ENCODE assay signal across 10 cellular contexts in genomic region chr1:8047686-8048522, GRCh38. TPM values are rescaled to one million over a fixed set of nuclear protein-coding genes. Genes with fewer than 3 reads are reported as not detected.
DNase-seq lines count a peak whose midpoint lies in the region; ATAC-seq, FAIRE-seq and TF ChIP-seq lines count a peak whose summit lies in the region.
"Had no signal": no experiment of that assay in that cellular context is flagged by ENCODE, and none has a peak within 500 bp of the region (broad histone marks: within the 10 kb centered on the region; RNA-seq: fewer than 3 reads in every experiment).

No MANE protein-coding gene starts in this region.

- DNase-seq in H54 (ENCODE audit: insufficient read length, low spot score) (no peak), foreskin melanocyte (peak; percentile 57), smooth muscle cell (lab: John Stamatoyannopoulos, UW; ENCODE audit: unreplicated experiment) (no peak), 8988T (no peak), WERI-Rb-1 (no peak)
- DNase-seq: activated naive CD4-positive, alpha-beta T cell treated with Interleukin-2 at 50 U/mL for 16 hours had no signal

- H3K4me2 ChIP-seq in smooth muscle cell, result peak overlapping the region; percentile 71

- no peaks in the 10 kb centered on the region for H4K20me1 ChIP-seq in smooth muscle cell (ENCODE audit: low read depth)

- H3K9me3 ChIP-seq in smooth muscle cell (replicated peaks; ENCODE audit: low read depth) (no peaks in the 10 kb centered on the region), WERI-Rb-1 (ENCODE audit: severe bottlenecking) (no peaks in the 10 kb centered on the region)

- TF ChIP-seq CTCF in smooth muscle cell (IDR thresholded peaks at IDR 0.05; ENCODE audit: borderline replicate concordance, insufficient read depth, poor library complexity, severe bottlenecking), result no peak
- TF ChIP-seq CTCF in WERI-Rb-1 (IDR thresholded peaks at IDR 0.05; ENCODE audit: low read depth, low read length), result no peak

- ATAC-seq in SK-N-SH treated with all-trans-retinoic acid at 6 μM for 48 hours (peak; percentile 94), HG03457 (IDR thresholded peaks at IDR 0.05; ENCODE audit: unreplicated experiment) (no peak), HG03571 (IDR thresholded peaks at IDR 0.05; ENCODE audit: unreplicated experiment) (no peak)

- H3K27ac ChIP-seq in smooth muscle cell (ENCODE audit: low read depth) (peak overlapping the region; percentile 97), WERI-Rb-1 (no peak overlapping the region)

- H3K27me3 ChIP-seq in smooth muscle cell (ENCODE audit: low read depth), result no peaks in the 10 kb centered on the region
- no peaks in the 10 kb centered on the region for H3K27me3 ChIP-seq in WERI-Rb-1 (ENCODE audit: insufficient read depth, low read depth, severe bottlenecking)

- peaks cover 18% of the 10 kb centered on the region for H3F3A ChIP-seq in smooth muscle cell (ENCODE audit: low read depth)

- H3K36me3 ChIP-seq in smooth muscle cell (ENCODE audit: low read depth) (no peaks in the 10 kb centered on the region), WERI-Rb-1 (no peaks in the 10 kb centered on the region)

- H2AFZ ChIP-seq in smooth muscle cell (ENCODE audit: low read depth), result peak overlapping the region; percentile 21

- H3K4me3 ChIP-seq in smooth muscle cell (no peak overlapping the region), WERI-Rb-1 (ENCODE audit: low read depth, low read length) (no peak overlapping the region)

- FAIRE-seq in H54 (lab: Jason Lieb, UNC), result peak; percentile 70
- FAIRE-seq: GM12892 had no signal

- TF ChIP-seq POLR2A in H54 (IDR thresholded peaks at IDR 0.05; ENCODE audit: low read depth, low read length), result no peak

- no peaks in the 10 kb centered on the region for H3K79me2 ChIP-seq in smooth muscle cell (ENCODE audit: low read depth)

- H3K4me1 ChIP-seq in smooth muscle cell (ENCODE audit: low read depth), result peaks cover 8% of the 10 kb centered on the region

- WGBS in smooth muscle cell (ENCODE audit: low lambda C conversion rate), result 8% methylated on average over 7 of the region's 7 CpGs

- H3K9ac ChIP-seq in smooth muscle cell (ENCODE audit: low read depth), result peak overlapping the region; percentile 76

TF ChIP-seq in SK-N-SH treated with all-trans-retinoic acid at 6 μM for 48 hours, 23 proteins besides CTCF, POLR2A, EP300 and RAD21 (continues in another document):
- TF ChIP-seq PATZ1 (CRISPR knock-in tag; IDR thresholded peaks at IDR 0.05; ENCODE audit: borderline replicate concordance) (peak; percentile 93), ESRRG (CRISPR knock-in tag; IDR thresholded peaks at IDR 0.05) (no peak), GLIS3 (CRISPR knock-in tag; IDR thresholded peaks at IDR 0.05) (no peak), TCF4 (CRISPR knock-in tag; IDR thresholded peaks at IDR 0.05; ENCODE audit: borderline replicate concordance) (no peak), ZNF70 (CRISPR knock-in tag; IDR thresholded peaks at IDR 0.05) (no peak), POU6F1 (CRISPR knock-in tag; IDR thresholded peaks at IDR 0.05; ENCODE audit: borderline replicate concordance, low read depth) (peak; percentile 74; the same call in 1 of the 2 replicates), PPARA (CRISPR knock-in tag; IDR thresholded peaks at IDR 0.05; ENCODE audit: borderline replicate concordance) (no peak), CSDC2 (CRISPR knock-in tag; IDR thresholded peaks at IDR 0.05) (no peak), BACH2 (CRISPR knock-in tag; IDR thresholded peaks at IDR 0.05; ENCODE audit: borderline replicate concordance) (no peak), OSR1 (CRISPR knock-in tag; IDR thresholded peaks at IDR 0.05) (no peak), TSHZ2 (CRISPR knock-in tag; IDR thresholded peaks at IDR 0.05) (peak; percentile 39; the same call in 1 of the 2 replicates), ISL1 (CRISPR knock-in tag; IDR thresholded peaks at IDR 0.05) (peak; percentile 98), ZNF565 (CRISPR knock-in tag; conservative IDR thresholded peaks at IDR 0.05; ENCODE audit: low read depth) (no peak), ZC3H10 (CRISPR knock-in tag; IDR thresholded peaks at IDR 0.05) (peak; percentile 91), ZFP30 (CRISPR knock-in tag; IDR thresholded peaks at IDR 0.05) (no peak), RARB (CRISPR knock-in tag; IDR thresholded peaks at IDR 0.05) (peak; percentile 56; the same call in 1 of the 2 replicates), ARNTL (CRISPR knock-in tag; IDR thresholded peaks at IDR 0.05; ENCODE audit: borderline replicate concordance, low read depth) (no peak), ZNF8 (CRISPR knock-in tag; IDR thresholded peaks at IDR 0.05) (no peak)
- TF ChIP-seq, protein P1, sequence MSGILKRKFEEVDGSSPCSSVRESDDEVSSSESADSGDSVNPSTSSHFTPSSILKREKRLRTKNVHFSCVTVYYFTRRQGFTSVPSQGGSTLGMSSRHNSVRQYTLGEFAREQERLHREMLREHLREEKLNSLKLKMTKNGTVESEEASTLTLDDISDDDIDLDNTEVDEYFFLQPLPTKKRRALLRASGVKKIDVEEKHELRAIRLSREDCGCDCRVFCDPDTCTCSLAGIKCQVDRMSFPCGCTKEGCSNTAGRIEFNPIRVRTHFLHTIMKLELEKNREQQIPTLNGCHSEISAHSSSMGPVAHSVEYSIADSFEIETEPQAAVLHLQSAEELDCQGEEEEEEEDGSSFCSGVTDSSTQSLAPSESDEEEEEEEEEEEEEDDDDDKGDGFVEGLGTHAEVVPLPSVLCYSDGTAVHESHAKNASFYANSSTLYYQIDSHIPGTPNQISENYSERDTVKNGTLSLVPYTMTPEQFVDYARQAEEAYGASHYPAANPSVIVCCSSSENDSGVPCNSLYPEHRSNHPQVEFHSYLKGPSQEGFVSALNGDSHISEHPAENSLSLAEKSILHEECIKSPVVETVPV (CRISPR knock-in tag; IDR thresholded peaks at IDR 0.05), result no peak
- TF ChIP-seq, protein P2, sequence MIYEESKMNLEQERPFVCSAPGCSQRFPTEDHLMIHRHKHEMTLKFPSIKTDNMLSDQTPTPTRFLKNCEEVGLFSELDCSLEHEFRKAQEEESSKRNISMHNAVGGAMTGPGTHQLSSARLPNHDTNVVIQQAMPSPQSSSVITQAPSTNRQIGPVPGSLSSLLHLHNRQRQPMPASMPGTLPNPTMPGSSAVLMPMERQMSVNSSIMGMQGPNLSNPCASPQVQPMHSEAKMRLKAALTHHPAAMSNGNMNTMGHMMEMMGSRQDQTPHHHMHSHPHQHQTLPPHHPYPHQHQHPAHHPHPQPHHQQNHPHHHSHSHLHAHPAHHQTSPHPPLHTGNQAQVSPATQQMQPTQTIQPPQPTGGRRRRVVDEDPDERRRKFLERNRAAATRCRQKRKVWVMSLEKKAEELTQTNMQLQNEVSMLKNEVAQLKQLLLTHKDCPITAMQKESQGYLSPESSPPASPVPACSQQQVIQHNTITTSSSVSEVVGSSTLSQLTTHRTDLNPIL (CRISPR knock-in tag; IDR thresholded peaks at IDR 0.05; ENCODE audit: low read depth), result peak; percentile 69; the same call in 1 of the 2 replicates

RNA-seq across cellular contexts. Expression of gene ERRFI1, which starts 21.8 kb away (rescaled TPM):
- 172 and 184 TPM in 2 replicates for total RNA-seq in smooth muscle cell
- polyA plus RNA-seq in smooth muscle cell, result 81.6 and 90.9 TPM in 2 replicates
